Comparison of ENCODE assay signal across 18 cellular contexts in genomic region chr2:1676091-1676912, GRCh38.
A peak's percentile ranks its signal among the peaks of the same experiment; 100 is the strongest.
DNase-seq lines count a peak whose midpoint lies in the region; ATAC-seq and TF ChIP-seq lines count a peak whose summit lies in the region.
"Had no signal": no experiment of that assay in that cellular context is flagged by ENCODE, and none has a peak within 500 bp of the region (broad histone marks: within the 10 kb centered on the region; RNA-seq: fewer than 3 reads in every experiment).

No MANE protein-coding gene starts in this region.

- no peak for TF ChIP-seq EP300 in transverse colon (IDR thresholded peaks at IDR 0.05; ENCODE audit: low read depth)

- H3K36me3 ChIP-seq in PC-3 (ENCODE audit: low read depth, low read length) (peaks cover 75% of the 10 kb centered on the region), neuronal stem cell (replicated peaks in 1 of 2; ENCODE audit: control insufficient read depth in 2 of 2, insufficient read depth in 2 of 2, low read length in 2 of 2) (peaks cover 4 to 74% of the 10 kb centered on the region in 2 donors), transverse colon (no peaks in the 10 kb centered on the region), gastrocnemius medialis (no peaks in the 10 kb centered on the region)
- H3K36me3 ChIP-seq: ovary had no signal

- peak overlapping the region; percentile 6 for H3K4me3 Mint-ChIP-seq in MCF 10A (ENCODE audit: unreplicated experiment)
- H3K4me3 Mint-ChIP-seq: activated CD4-positive, alpha-beta T cell treated with anti-CD3 and anti-CD28 coated beads, Interleukin-2, amount 10 ng/mL, durations not matched to agents 24 days and 14 days; central memory CD8-positive, alpha-beta T cell; T-cell had no signal

- peaks cover 10% of the 10 kb centered on the region for H3K79me2 ChIP-seq in PC-3 (ENCODE audit: low read length)

- peak overlapping the region; percentile 76 for H2BK5ac ChIP-seq in neuronal stem cell (ENCODE audit: low read length)

- peaks cover 50% of the 10 kb centered on the region for H3K36me3 Mint-ChIP-seq in MCF 10A (ENCODE audit: insufficient read depth, unreplicated experiment)
- H3K36me3 Mint-ChIP-seq: T-cell had no signal

- peak overlapping the region; percentile 41 for H3K9ac ChIP-seq in PC-3 (ENCODE audit: low read length)
- no peak overlapping the region for H3K9ac ChIP-seq in neuronal stem cell (ENCODE audit: low read depth, low read length, poor library complexity)

- H3K14ac ChIP-seq in neuronal stem cell (ENCODE audit: low read length), result no peak overlapping the region

- H3K27ac ChIP-seq in PC-3 (ENCODE audit: low read length) (peak overlapping the region; percentile 84), neuronal stem cell (replicated peaks; ENCODE audit: low read length) (no peak overlapping the region), transverse colon (peak overlapping the region; percentile 46 to 86 (median 74)), gastrocnemius medialis (peak overlapping the region in 1 of 4 donors; percentile 34)
- H3K27ac ChIP-seq: ovary had no signal

- peaks cover 8% of the 10 kb centered on the region for H3K79me1 ChIP-seq in neuronal stem cell (ENCODE audit: low read depth, low read length)

- POLR2A ChIA-PET in PC-3 (lab: Charles Lee; ENCODE audit: unreplicated experiment) (no interaction called here), MCF 10A (lab: Yijun Ruan, JAX) (interaction anchor here (0.6 to 1.9 kb wide), 16 partner anchors 15 to 82 kb away, joined by 3 to 13 read pairs (median 5); partner anchors contain the start of gene PXDN)

- no peaks in the 10 kb centered on the region for H3F3A ChIP-seq in PC-3 (ENCODE audit: low read length, unreplicated experiment)

- no peaks in the 10 kb centered on the region for H3K9me3 ChIP-seq in PC-3 (ENCODE audit: low read length)
- H3K9me3 ChIP-seq in neuronal stem cell (replicated peaks in 1 of 2; ENCODE audit: control insufficient read depth in 2 of 2, insufficient read depth in 1 of 2, low read depth in 1 of 2, low read length in 2 of 2), result peaks cover 0 to 6% of the 10 kb centered on the region in 2 donors
- no peaks in the 10 kb centered on the region for H3K9me3 ChIP-seq in transverse colon
- no peaks in the 10 kb centered on the region for H3K9me3 ChIP-seq in gastrocnemius medialis
- H3K9me3 ChIP-seq: Caco-2, ovary had no signal

- WGBS in neuronal stem cell (ENCODE audit: extremely low coverage in 2 of 2, insufficient read length in 2 of 2, insufficient replicate concordance in 1 of 2), 2 donors, result no CpG with 5 or more reads among the region's 26 CpGs
- WGBS in transverse colon (ENCODE audit: low coverage in 1 of 2), 2 donors, result 76% methylated on average over 22 of the region's 26 CpGs; no CpG with 5 or more reads in 1 of the 2 donors

- no peak overlapping the region for H2BK120ac ChIP-seq in neuronal stem cell (ENCODE audit: low read depth, low read length)

- H2BK12ac ChIP-seq in neuronal stem cell (ENCODE audit: low read length), result no peak overlapping the region

- H3K4me1 ChIP-seq in PC-3 (ENCODE audit: insufficient read depth, low read length), result peaks cover 24% of the 10 kb centered on the region
- H3K4me1 ChIP-seq in neuronal stem cell (ENCODE audit: control insufficient read depth in 2 of 2, insufficient read depth in 1 of 2, low read depth in 1 of 2, low read length in 2 of 2), result no peaks in the 10 kb centered on the region
- H3K4me1 ChIP-seq in transverse colon, result peaks cover 0 to 5% (median 5%) of the 10 kb centered on the region in 4 donors
- H3K4me1 ChIP-seq in gastrocnemius medialis, result no peaks in the 10 kb centered on the region
- H3K4me1 ChIP-seq: Caco-2 had no signal

- intact Hi-C loops in PC-3 (cut with micrococcal nuclease), result no loop called here
- intact Hi-C loops in MCF 10A (cut with micrococcal nuclease), result loop anchor here (5.0 kb wide), 1 partner anchor 84 kb away; no protein-coding TSS in a partner anchor
- intact Hi-C loops in transverse colon (cut with DNase I; ENCODE audit: low total_unique reads), result loop anchor here (10.0 kb wide), 1 partner anchor 148 kb away; no protein-coding TSS in a partner anchor
- intact Hi-C loops in gastrocnemius medialis (cut with DNase I; ENCODE audit: low total_unique reads), result no loop called here

- BruUV-seq in PC-3 (replicated peaks; lab: Mats Ljungman, UMichigan) (TSS peak; percentile 77), MCF 10A (replicated peaks; lab: Mats Ljungman, UMichigan) (TSS peak; percentile 57)

- ATAC-seq in PC-3 (peak; percentile 14), GM21447 (IDR thresholded peaks at IDR 0.05; ENCODE audit: unreplicated experiment) (no peak), gastrocnemius medialis (no peak)
- ATAC-seq: T-cell had no signal

- no peak overlapping the region for H2AK5ac ChIP-seq in neuronal stem cell (ENCODE audit: low read depth, low read length)

- peak overlapping the region; percentile 41 for H3K4ac ChIP-seq in neuronal stem cell (ENCODE audit: low read length)

- no peak overlapping the region for H4K8ac ChIP-seq in neuronal stem cell (ENCODE audit: low read depth, low read length)

- in situ Hi-C loops in transverse colon (cut with MboI; ENCODE audit: low pct_ligation_motif_present in 1 of 4, low pct_unique_long_range_greater_than_20kb in 1 of 4, low sequenced_read_pairs in 3 of 4), result no loop called here
- in situ Hi-C loops in gastrocnemius medialis (cut with MboI; ENCODE audit: low sequenced_read_pairs in 4 of 4), result no loop called here

- no peak overlapping the region for H2BK15ac ChIP-seq in neuronal stem cell (ENCODE audit: low read length)

- H3K4me2 ChIP-seq in PC-3 (ENCODE audit: low read length) (0 out of 2 replicates have a peak overlapping the region, but pooled peaks have one; percentile 13), neuronal stem cell (ENCODE audit: insufficient read depth, low read length, poor library complexity, severe bottlenecking) (no peak overlapping the region)

- H3K9me3 Mint-ChIP-seq in MCF 10A (ENCODE audit: unreplicated experiment), result no peaks in the 10 kb centered on the region
- H3K9me3 Mint-ChIP-seq: activated CD4-positive, alpha-beta T cell treated with anti-CD3 and anti-CD28 coated beads, Interleukin-2, amount 10 ng/mL, durations not matched to agents 24 days and 14 days; central memory CD8-positive, alpha-beta T cell; T-cell had no signal

- H2AFZ ChIP-seq in PC-3 (ENCODE audit: low read length) (no peak overlapping the region), neuronal stem cell (ENCODE audit: low read length) (no peak overlapping the region)

- no peak overlapping the region for H3K23ac ChIP-seq in neuronal stem cell (ENCODE audit: low read depth, low read length, poor library complexity)

- H3K18ac ChIP-seq in neuronal stem cell (ENCODE audit: low read length), result peak overlapping the region; percentile 66

- peaks cover 12% of the 10 kb centered on the region for H3K4me1 Mint-ChIP-seq in MCF 10A (ENCODE audit: insufficient read depth, unreplicated experiment)
- H3K4me1 Mint-ChIP-seq: activated CD4-positive, alpha-beta T cell treated with anti-CD3 and anti-CD28 coated beads, Interleukin-2, amount 10 ng/mL, durations not matched to agents 24 days and 14 days; central memory CD8-positive, alpha-beta T cell; T-cell had no signal

- TF ChIP-seq POLR2A in transverse colon (IDR thresholded peaks at IDR 0.05) (no peak), gastrocnemius medialis (IDR thresholded peaks at IDR 0.05) (no peak)

- H3K9me2 ChIP-seq in PC-3 (replicated peaks; ENCODE audit: low read length), result no peaks in the 10 kb centered on the region

- H3K27me3 ChIP-seq in PC-3 (ENCODE audit: low read length) (no peaks in the 10 kb centered on the region), neuronal stem cell (ENCODE audit: control insufficient read depth in 3 of 3, insufficient read depth in 3 of 3, low read depth in 1 of 3, low read length in 3 of 3) (no peaks in the 10 kb centered on the region), transverse colon (no peaks in the 10 kb centered on the region), gastrocnemius medialis (no peaks in the 10 kb centered on the region)
- H3K27me3 ChIP-seq: ovary had no signal

- H3K27me3 Mint-ChIP-seq in MCF 10A (ENCODE audit: insufficient read depth, unreplicated experiment), result no peaks in the 10 kb centered on the region
- H3K27me3 Mint-ChIP-seq: activated CD4-positive, alpha-beta T cell treated with anti-CD3 and anti-CD28 coated beads, Interleukin-2, amount 10 ng/mL, durations not matched to agents 24 days and 14 days; central memory CD8-positive, alpha-beta T cell; T-cell had no signal

- H3K27ac Mint-ChIP-seq in MCF 10A (ENCODE audit: low read depth, unreplicated experiment), result peak overlapping the region; percentile 77
- H3K27ac Mint-ChIP-seq: activated CD4-positive, alpha-beta T cell treated with anti-CD3 and anti-CD28 coated beads, Interleukin-2, amount 10 ng/mL, durations not matched to agents 24 days and 14 days; T-cell had no signal

- TF ChIP-seq CTCF in PC-3 (conservative IDR thresholded peaks at IDR 0.05; ENCODE audit: low read depth, low read length), result no peak
- no peak for TF ChIP-seq CTCF in MCF 10A (IDR thresholded peaks at IDR 0.05; ENCODE audit: unreplicated experiment)
- TF ChIP-seq CTCF in transverse colon (IDR thresholded peaks at IDR 0.05), result no peak
- no peak for TF ChIP-seq CTCF in gastrocnemius medialis (IDR thresholded peaks at IDR 0.05 in 4 of 5, conservative IDR thresholded peaks at IDR 0.05 in 1 of 5)

- no peak overlapping the region for H4K91ac ChIP-seq in neuronal stem cell (ENCODE audit: low read depth, low read length, poor library complexity)

- CTCF ChIA-PET in PC-3 (lab: Charles Lee), result interaction anchor here (0.9 to 1.3 kb wide), 8 partner anchors 9 to 93 kb away, joined by 3 to 17 read pairs (median 6); no protein-coding TSS in a partner anchor
- CTCF ChIA-PET in MCF 10A (lab: Yijun Ruan, JAX), result interaction anchor here (0.5 to 2.9 kb wide), 20 partner anchors 10 to 936 kb away, joined by 3 to 34 read pairs (median 7); partner anchors contain the start of gene PXDN

- no peak for DNase-seq in PC-3
- no peak for DNase-seq in MCF 10A (ENCODE audit: unreplicated experiment)
- no peak for DNase-seq in neuronal stem cell (ENCODE audit: low spot score)
- no peak for DNase-seq in transverse colon
- DNase-seq in NCI-H1436 treated with DMSO at 0.1 percent for 48 hours (lab: John Stamatoyannopoulos, UW), result no peak
- DNase-seq in gastrocnemius medialis, result no peak
- DNase-seq: activated CD4-positive, alpha-beta T cell treated with anti-CD3 and anti-CD28 coated beads, Interleukin-2, amount 10 ng/mL, durations not matched to agents 24 days and 14 days; Caco-2; effector CD4-positive, alpha-beta T cell; KG1; NCI-H2029 treated with DMSO at 0.1 percent for 48 hours; NCI-H510A; Right ventricle myocardium superior; stimulated activated CD4-positive, alpha-beta T cell treated with anti-CD3 and anti-CD28 coated beads, Interleukin-2, amount 100 ng/mL, for 48 hours; T-cell had no signal

- H3K4me3 ChIP-seq in PC-3 (ENCODE audit: low read length) (no peak overlapping the region), neuronal stem cell (ENCODE audit: low read length in 2 of 2) (no peak overlapping the region), transverse colon (no peak overlapping the region), gastrocnemius medialis (no peak overlapping the region)
- H3K4me3 ChIP-seq: ovary had no signal

- no peaks in the 10 kb centered on the region for H4K20me1 ChIP-seq in PC-3 (ENCODE audit: low read length)

Comparison
In these comparisons a context has a peak if more than half of its experiments do, and no peak if none do; other contexts are left out.
1. intact Hi-C loops: an anchor here in MCF 10A (5.0 kb wide) and transverse colon (10.0 kb wide); none called in PC-3 and gastrocnemius medialis.